8 cellular contexts compared by ENCODE assay signal in genomic region chr21:34072145-34073031, GRCh38. TPM values are rescaled to one million over a fixed set of nuclear protein-coding genes. Genes with fewer than 3 reads are reported as not detected.
DNase-seq lines count a peak whose midpoint lies in the region; ATAC-seq and TF ChIP-seq lines count a peak whose summit lies in the region.

No MANE protein-coding gene starts in this region.

- no peaks in the 10 kb centered on the region for H3K36me3 ChIP-seq in ACC112 (ENCODE audit: insufficient read depth, low read length)

- H3K27ac ChIP-seq in ACC112 (ENCODE audit: low read depth, low read length), result no peak overlapping the region

- H3K27me3 Mint-ChIP-seq in natural killer cell (ENCODE audit: low read depth in 2 of 2), result no peaks in the 10 kb centered on the region

- H3K9me3 Mint-ChIP-seq in natural killer cell, result no peaks in the 10 kb centered on the region

- ATAC-seq in GM21423 (IDR thresholded peaks at IDR 0.05; ENCODE audit: unreplicated experiment) (peak; percentile 13), SK-N-SH treated with all-trans-retinoic acid at 6 μM for 48 hours (peak; percentile 33; the same call in 2 of the 3 replicates), natural killer cell (peak in 2 of 3 donors; percentile 1), GM19463 (IDR thresholded peaks at IDR 0.05; ENCODE audit: unreplicated experiment) (no peak)

- intact Hi-C loops in natural killer cell (cut with micrococcal nuclease), result loop anchor here (2.0 to 5.0 kb wide), 2 partner anchors 95 to 124 kb away; no protein-coding TSS in a partner anchor

- no peaks in the 10 kb centered on the region for H3K27me3 ChIP-seq in ACC112 (ENCODE audit: insufficient read depth, low read length)

- H3K79me2 ChIP-seq in ACC112 (ENCODE audit: control insufficient read depth, insufficient read depth, low read length, unreplicated experiment), result peaks cover 32% of the 10 kb centered on the region

- peaks cover 42 to 45% of the 10 kb centered on the region in 2 donors for H3K4me1 Mint-ChIP-seq in natural killer cell

- no peaks in the 10 kb centered on the region for H3K36me3 Mint-ChIP-seq in natural killer cell

- DNase-seq in epithelial cell of esophagus (ENCODE audit: low read depth), result peak; percentile 20
- DNase-seq in natural killer cell, result peak; percentile 33
- DNase-seq in stimulated activated naive CD4-positive, alpha-beta T cell treated with Interleukin-2 at 50 U/mL for 16 hours (lab: John Stamatoyannopoulos, UW), result no peak
- no peak for DNase-seq in NCI-H1092 (lab: John Stamatoyannopoulos, UW)

- H3K4me1 ChIP-seq in ACC112 (ENCODE audit: control insufficient read depth, insufficient read depth, low read length, unreplicated experiment), result peaks cover 16% of the 10 kb centered on the region

- peak overlapping the region; percentile 91 for H3K4me3 Mint-ChIP-seq in natural killer cell

- H3K27ac Mint-ChIP-seq in natural killer cell, result peak overlapping the region; percentile 71 to 80

- TF ChIP-seq CTCF in epithelial cell of esophagus (IDR thresholded peaks at IDR 0.05; ENCODE audit: insufficient read depth, low read depth, low read length, missing control alignments) (no peak), natural killer cell (IDR thresholded peaks at IDR 0.05) (no peak)

- peak overlapping the region; percentile 34 for H2AFZ ChIP-seq in ACC112 (ENCODE audit: low read length, unreplicated experiment)

- H3K4me3 ChIP-seq in ACC112 (ENCODE audit: low read depth, low read length) (peak overlapping the region; percentile 72), epithelial cell of esophagus (ENCODE audit: low read length) (peak overlapping the region; percentile 42)

TF ChIP-seq in SK-N-SH treated with all-trans-retinoic acid at 6 μM for 48 hours, 23 proteins besides CTCF, POLR2A, EP300 and RAD21:
- TF ChIP-seq OSR1 (CRISPR knock-in tag; IDR thresholded peaks at IDR 0.05) (no peak), TCF4 (CRISPR knock-in tag; IDR thresholded peaks at IDR 0.05; ENCODE audit: borderline replicate concordance) (no peak), TOX (CRISPR knock-in tag; IDR thresholded peaks at IDR 0.05; ENCODE audit: borderline replicate concordance) (no peak)

RNA-seq across cellular contexts. Expression of gene MRPS6, which starts 1.0 kb away (rescaled TPM):
- 10 to 100 TPM; 42.7 to 54.5 (median 44.3) TPM for total RNA-seq in natural killer cell

RNA-seq across cellular contexts. Expression of gene SLC5A3, which starts 1.0 kb away (rescaled TPM):
- total RNA-seq in natural killer cell, result 10 to 100 TPM; 14.5 to 25.1 (median 17.9) TPM

Comparison
In these comparisons a context has a peak if more than half of its experiments do, and no peak if none do; other contexts are left out.
1. DNase-seq: peak in epithelial cell of esophagus (single experiment) and natural killer cell (single experiment); none in stimulated activated naive CD4-positive, alpha-beta T cell treated with Interleukin-2 at 50 U/mL for 16 hours (single experiment) and NCI-H1092 (single experiment).